23 cellular contexts compared by ENCODE assay signal in the genomic region with DNA sequence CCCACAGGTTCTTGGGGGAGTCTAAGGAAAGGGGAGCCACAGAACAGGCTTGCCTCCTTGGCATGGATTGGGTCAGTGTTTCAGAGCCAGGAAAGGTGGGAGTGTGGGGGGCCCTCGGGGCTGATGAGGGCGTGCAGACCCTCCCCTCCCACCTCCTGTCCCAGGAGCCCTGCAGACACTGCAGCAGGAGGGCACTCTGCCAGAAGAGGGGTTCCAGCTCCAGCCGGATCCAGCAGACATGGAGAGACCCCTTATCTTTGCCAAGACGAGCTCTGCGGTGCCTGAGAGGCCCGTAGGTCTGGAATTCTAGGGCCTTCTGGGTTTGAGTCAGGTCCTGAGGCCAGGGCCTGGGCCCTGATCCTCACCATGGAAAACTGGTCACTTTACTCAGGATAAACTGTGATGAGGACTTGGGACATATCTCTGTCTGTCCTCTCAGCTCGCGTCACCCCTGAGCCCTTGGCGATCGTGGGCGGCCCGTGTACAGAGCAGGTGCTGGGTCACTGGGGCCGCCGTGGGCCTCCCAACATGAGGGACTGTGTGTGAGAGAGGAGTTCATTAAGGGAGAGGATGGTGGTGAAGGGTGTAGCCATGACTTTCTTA. TPM values are rescaled to one million over a fixed set of nuclear protein-coding genes. Genes with fewer than 3 reads are reported as not detected.
DNase-seq lines count a peak whose midpoint lies in the region; ATAC-seq and TF ChIP-seq lines count a peak whose summit lies in the region.
"Had no signal": no experiment of that assay in that cellular context is flagged by ENCODE, and none has a peak within 500 bp of the region (broad histone marks: within the 10 kb centered on the region; RNA-seq: fewer than 3 reads in every experiment).

No MANE protein-coding gene starts in this region.

- no peaks in the 10 kb centered on the region for H3K27me3 ChIP-seq in right atrium auricular region
- H3K27me3 ChIP-seq in endodermal cell (ENCODE audit: control insufficient read depth, insufficient read depth, low read length, poor library complexity, severe bottlenecking) = no peaks in the 10 kb centered on the region
- H3K27me3 ChIP-seq: transverse colon had no signal

- DNase-seq in Right ventricle myocardium inferior (ENCODE audit: missing footprints) = peak; percentile 54
- no peak for DNase-seq in right atrium auricular region (ENCODE audit: low spot score)
- DNase-seq in endodermal cell = no peak
- DNase-seq in nephron progenitor cell = no peak
- DNase-seq in NCI-H2196 treated with DMSO at 0.1 percent for 48 hours (lab: John Stamatoyannopoulos, UW; ENCODE audit: unreplicated experiment) = no peak
- no peak for DNase-seq in DMS153 (lab: John Stamatoyannopoulos, UW)
- no peak for DNase-seq in activated gamma-delta T cell treated with Interleukin-2 at 50 U/mL for 16 hours
- DNase-seq: activated CD4-positive, alpha-beta T cell treated with anti-CD3 and anti-CD28 coated beads, Interleukin-2, amount 50 U/mL, for 1 hour; central memory CD4-positive, alpha-beta T cell; DMS79 treated with DMSO at 0.1 percent for 48 hours; head of caudate nucleus; natural killer cell; NCI-H1092; NCI-H187; RPMI8226; stimulated activated CD4-positive, alpha-beta T cell treated with anti-CD3 and anti-CD28 coated beads, Interleukin-1b, Interleukin-23, amount 100 ng/mL, for 48 hours; transverse colon; WERI-Rb-1 had no signal

- H3K27ac ChIP-seq in right atrium auricular region (no peak overlapping the region), endodermal cell (ENCODE audit: low read depth, low read length) (peak overlapping the region; percentile 63)
- H3K27ac ChIP-seq: HL-60, transverse colon, WERI-Rb-1 had no signal

- no peaks in the 10 kb centered on the region for H3K27me3 Mint-ChIP-seq in endodermal cell (ENCODE audit: insufficient read depth)
- H3K27me3 Mint-ChIP-seq in nephron progenitor cell (ENCODE audit: low read depth, poor library complexity) = peaks cover 13% of the 10 kb centered on the region

- 88 to 92% methylated on average over 7 to 14 of the region's 14 CpGs for WGBS in endodermal cell (ENCODE audit: insufficient coverage in 1 of 2, insufficient read length in 1 of 2), 2 experiments

- H3K4me3 ChIP-seq in right atrium auricular region (no peak overlapping the region), endodermal cell (ENCODE audit: low read length) (no peak overlapping the region)
- H3K4me3 ChIP-seq: transverse colon had no signal

- TF ChIP-seq CTCF in right atrium auricular region (IDR thresholded peaks at IDR 0.05) = no peak
- TF ChIP-seq CTCF in endodermal cell (conservative IDR thresholded peaks at IDR 0.05) = no peak
- TF ChIP-seq CTCF in nephron progenitor cell (IDR thresholded peaks at IDR 0.05) = no peak

- H3K4me1 Mint-ChIP-seq in endodermal cell (peaks cover 47% of the 10 kb centered on the region), nephron progenitor cell (peaks cover 90% of the 10 kb centered on the region)
- H3K4me1 Mint-ChIP-seq: natural killer cell had no signal

- no peaks in the 10 kb centered on the region for H3K36me3 ChIP-seq in right atrium auricular region
- no peaks in the 10 kb centered on the region for H3K36me3 ChIP-seq in endodermal cell (ENCODE audit: control insufficient read depth, insufficient read depth, low read length)
- H3K36me3 ChIP-seq: transverse colon, WERI-Rb-1 had no signal

- H3K4me3 Mint-ChIP-seq in endodermal cell = no peak overlapping the region
- H3K4me3 Mint-ChIP-seq in nephron progenitor cell = peak overlapping the region; percentile 46
- H3K4me3 Mint-ChIP-seq: natural killer cell; T-helper 2 cell treated with Interferon-gamma antibody and Interleukin-4, amounts not matched to agents 5 μg/mL and 100 μg/mL, for 36 hours had no signal

- H3K4me1 ChIP-seq in right atrium auricular region = no peaks in the 10 kb centered on the region
- peaks cover 21% of the 10 kb centered on the region for H3K4me1 ChIP-seq in endodermal cell (ENCODE audit: control insufficient read depth, insufficient read depth, low read length)

- H3K9ac ChIP-seq in endodermal cell (ENCODE audit: extremely low read depth, low read length, poor library complexity, severe bottlenecking) = no peak overlapping the region

- intact Hi-C loops in Right ventricle myocardium inferior (cut with DNase I) = no loop called here

- H3K27ac Mint-ChIP-seq in endodermal cell (peak overlapping the region; percentile 75), nephron progenitor cell (peak overlapping the region; percentile 78)
- H3K27ac Mint-ChIP-seq: activated naive CD4-positive, alpha-beta T cell treated with anti-CD3 and anti-CD28 coated beads, Interleukin-2, amount 50 U/mL, for 72 hours; natural killer cell; T-helper 2 cell treated with Interferon-gamma antibody and Interleukin-4, amounts not matched to agents 5 μg/mL and 100 μg/mL, for 36 hours had no signal

- ATAC-seq in Right ventricle myocardium inferior (no peak), HG03045 (IDR thresholded peaks at IDR 0.05; ENCODE audit: unreplicated experiment) (no peak)
- ATAC-seq: activated naive CD4-positive, alpha-beta T cell treated with anti-CD3 and anti-CD28 coated beads, Interleukin-2, amount 50 U/mL, for 72 hours; left lobe of liver; natural killer cell had no signal

- H3K36me3 Mint-ChIP-seq in endodermal cell (ENCODE audit: low read depth) = no peaks in the 10 kb centered on the region
- H3K36me3 Mint-ChIP-seq in nephron progenitor cell (ENCODE audit: low read depth) = no peaks in the 10 kb centered on the region
- H3K36me3 Mint-ChIP-seq: activated naive CD4-positive, alpha-beta T cell treated with anti-CD3 and anti-CD28 coated beads, Interleukin-2, amount 50 U/mL, for 72 hours; natural killer cell had no signal

- H3K9me3 ChIP-seq in right atrium auricular region (no peaks in the 10 kb centered on the region), endodermal cell (ENCODE audit: control insufficient read depth, low read length) (no peaks in the 10 kb centered on the region)
- H3K9me3 ChIP-seq: transverse colon had no signal

- H3K9me3 Mint-ChIP-seq in endodermal cell (no peaks in the 10 kb centered on the region), nephron progenitor cell (no peaks in the 10 kb centered on the region)
- H3K9me3 Mint-ChIP-seq: activated naive CD4-positive, alpha-beta T cell treated with anti-CD3 and anti-CD28 coated beads, Interleukin-2, amount 50 U/mL, for 72 hours; natural killer cell; T-helper 2 cell treated with Interferon-gamma antibody and Interleukin-4, amounts not matched to agents 5 μg/mL and 100 μg/mL, for 36 hours had no signal

RNA-seq across cellular contexts. Expression of a gene that starts 13.8 kb away (rescaled TPM):
- total RNA-seq in Right ventricle myocardium inferior = 34.8 TPM
- 1 to 10 TPM; 6.5 to 9.5 TPM for total RNA-seq in right atrium auricular region
- 10 to 100 TPM in 1 of 2 donors, 1 to 10 TPM in 1; 5.3 to 15.3 TPM for total RNA-seq in endodermal cell
- 5.6 TPM for polyA plus RNA-seq in endodermal cell (2013, experiment 1 of 2)
- polyA plus RNA-seq in endodermal cell (2013, experiment 2 of 2) = 2.9 TPM
- total RNA-seq: activated naive CD4-positive, alpha-beta T cell treated with anti-CD3 and anti-CD28 coated beads, Interleukin-2, amount 50 U/mL, for 72 hours had no signal
